Comparison of ENCODE assay signal across 23 cellular contexts in the genomic region with DNA sequence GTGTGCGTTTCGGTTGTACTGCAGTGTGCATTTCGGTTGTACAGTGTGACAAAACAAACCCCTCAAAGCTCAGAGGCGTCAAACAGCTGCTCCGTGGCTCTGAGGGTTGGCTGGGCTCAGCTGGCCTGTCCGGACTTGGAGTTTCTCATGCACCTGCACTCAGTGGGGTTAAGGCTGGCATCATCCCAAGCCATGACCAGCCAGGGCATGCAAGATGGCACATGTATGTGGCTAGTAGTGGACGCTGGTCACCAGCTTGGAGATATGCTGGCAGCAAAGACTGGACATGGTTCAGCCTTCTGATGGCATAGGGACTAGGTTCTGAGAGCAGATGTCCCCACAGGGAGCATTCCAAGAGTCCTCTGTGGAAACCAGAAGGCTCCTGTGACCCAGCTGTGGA.
"Had no signal": no experiment of that assay in that cellular context is flagged by ENCODE, and none has a peak within 500 bp of the region (broad histone marks: within the 10 kb centered on the region; RNA-seq: fewer than 3 reads in every experiment).

No MANE protein-coding gene starts in this region.

- H3K27ac ChIP-seq: brain microvascular endothelial cell, esophagus muscularis mucosa, ovary, psoas muscle, skin epidermis, tibial artery, WERI-Rb-1 had no signal

- H3K27me3 ChIP-seq: brain microvascular endothelial cell, ovary had no signal

- H3K4me1 ChIP-seq: psoas muscle had no signal

- H3K4me1 Mint-ChIP-seq: activated T-helper 17 cell treated with anti-CD3 and anti-CD28 coated beads, Interleukin-2, amount 50 U/mL, for 72 hours; central memory CD8-positive, alpha-beta T cell; naive thymus-derived CD4-positive, alpha-beta T cell; stimulated activated naive CD8-positive, alpha-beta T cell treated with anti-CD3 and anti-CD28 coated beads, Interleukin-15, amount 100 ng/mL, for 72 hours; T-cell had no signal

- H3K9me3 ChIP-seq: esophagus muscularis mucosa, ovary, psoas muscle had no signal

- H3K4me3 ChIP-seq: esophagus muscularis mucosa, ovary, psoas muscle, skin epidermis, tibial artery had no signal

- H3K4me3 Mint-ChIP-seq: activated T-cell treated with anti-CD3 and anti-CD28 coated beads, Interleukin-2, amount 50 U/mL, for 24 hours; activated T-helper 17 cell treated with anti-CD3 and anti-CD28 coated beads, Interleukin-2, amount 50 U/mL, for 72 hours; central memory CD8-positive, alpha-beta T cell; naive thymus-derived CD4-positive, alpha-beta T cell; stimulated activated naive CD8-positive, alpha-beta T cell treated with anti-CD3 and anti-CD28 coated beads, Interleukin-15, amount 100 ng/mL, for 72 hours; T-cell had no signal

- H3K9me3 Mint-ChIP-seq: activated naive CD4-positive, alpha-beta T cell treated with anti-CD3 and anti-CD28 coated beads, Interleukin-2, amount 50 U/mL, for 72 hours; activated T-cell treated with anti-CD3 and anti-CD28 coated beads, Interleukin-2, amount 50 U/mL, for 24 hours; central memory CD8-positive, alpha-beta T cell; stimulated activated naive CD8-positive, alpha-beta T cell treated with anti-CD3 and anti-CD28 coated beads, Interleukin-15, amount 100 ng/mL, for 72 hours; T-cell had no signal

- H3K27ac Mint-ChIP-seq: activated naive CD4-positive, alpha-beta T cell treated with anti-CD3 and anti-CD28 coated beads, Interleukin-2, amount 50 U/mL, for 72 hours; activated T-cell treated with anti-CD3 and anti-CD28 coated beads, Interleukin-2, amount 50 U/mL, for 24 hours; activated T-helper 17 cell treated with anti-CD3 and anti-CD28 coated beads, Interleukin-2, amount 50 U/mL, for 72 hours; naive thymus-derived CD4-positive, alpha-beta T cell; stimulated activated naive CD8-positive, alpha-beta T cell treated with anti-CD3 and anti-CD28 coated beads, Interleukin-15, amount 100 ng/mL, for 72 hours; T-cell had no signal

- H3K36me3 ChIP-seq: brain microvascular endothelial cell, esophagus muscularis mucosa, ovary, tibial artery, WERI-Rb-1 had no signal

- DNase-seq: activated CD8-positive, alpha-beta memory T cell treated with anti-CD3 and anti-CD28 coated beads for 24 hours; activated CD8-positive, alpha-beta memory T cell treated with anti-CD3 and anti-CD28 coated beads, Interleukin-2, amount 50 U/mL, for 4 hours; activated T-cell treated with anti-CD3 and anti-CD28 coated beads, Interleukin-2, amount 50 U/mL, for 24 hours; aorta; brain microvascular endothelial cell; effector memory CD4-positive, alpha-beta T cell; glutamatergic neuron; hippocampal formation; left cardiac atrium; naive thymus-derived CD4-positive, alpha-beta T cell; ovary; psoas muscle; right cardiac atrium; stimulated activated CD4-positive, alpha-beta T cell treated with anti-CD3 and anti-CD28 coated beads, Interleukin-1b, Interleukin-23, amount 100 ng/mL, for 48 hours; stimulated activated naive CD8-positive, alpha-beta T cell treated with anti-CD3 and anti-CD28 coated beads, Interleukin-15, amount 100 ng/mL, for 72 hours; T-cell; WERI-Rb-1 had no signal

- ATAC-seq: activated naive CD4-positive, alpha-beta T cell treated with anti-CD3 and anti-CD28 coated beads, Interleukin-2, amount 50 U/mL, for 72 hours; activated T-helper 17 cell treated with anti-CD3 and anti-CD28 coated beads, Interleukin-2, amount 50 U/mL, for 72 hours; left cardiac atrium; naive thymus-derived CD4-positive, alpha-beta T cell; psoas muscle; right cardiac atrium; stimulated activated naive CD8-positive, alpha-beta T cell treated with anti-CD3 and anti-CD28 coated beads, Interleukin-15, amount 100 ng/mL, for 72 hours; T-cell had no signal

- H3K36me3 Mint-ChIP-seq: T-cell had no signal
